Comparison of ENCODE assay signal across 21 cellular contexts in genomic region chr3:31422237-31422636, GRCh38.
A peak's percentile ranks its signal among the peaks of the same experiment; 100 is the strongest.
DNase-seq lines count a peak whose midpoint lies in the region; ATAC-seq, FAIRE-seq and TF ChIP-seq lines count a peak whose summit lies in the region.
"Had no signal": no experiment of that assay in that cellular context is flagged by ENCODE, and none has a peak within 500 bp of the region (broad histone marks: within the 10 kb centered on the region; RNA-seq: fewer than 3 reads in every experiment).

No MANE protein-coding gene starts in this region.

- DNase-seq in CMK (ENCODE audit: low read depth): peak; percentile 24
- DNase-seq in G401 (ENCODE audit: low spot score): peak; percentile 3
- peak; percentile 37 for DNase-seq in OCI-M1 (lab: John Stamatoyannopoulos, UW)
- DNase-seq in K562 (ENCODE audit: extremely low read depth in 1 of 4, low spot score in 3 of 4): peak in 1 of 4 experiments; percentile 68
- no peak for DNase-seq in stimulated activated CD4-positive, alpha-beta T cell treated with anti-CD3 and anti-CD28 coated beads, Interleukin-12 subunit alpha, Interleukin-12 subunit beta, amount 100 ng/mL, for 4 hours
- DNase-seq in activated gamma-delta T cell (lab: John Stamatoyannopoulos, UW): no peak
- DNase-seq in NCI-H446 (lab: John Stamatoyannopoulos, UW): no peak
- DNase-seq: ACHN; BE2C; C1 segment of cervical spinal cord; Caco-2; CD8-positive, alpha-beta memory T cell; GDM1; GOT3; H7; HFFc6 had no signal

- H3K4me3 ChIP-seq in K562: no peak overlapping the region

- H3K36me3 ChIP-seq in K562 (ENCODE audit: control insufficient read depth, insufficient read depth, low read length): no peaks in the 10 kb centered on the region
- H3K36me3 ChIP-seq: BE2C had no signal

- in situ Hi-C loops in G401 (cut with HindIII; ENCODE audit: low sequenced_read_pairs): no loop called here
- in situ Hi-C loops in K562 (cut with MboI): no loop called here

- no peaks in the 10 kb centered on the region for H4K20me1 ChIP-seq in K562 (replicated peaks; ENCODE audit: control insufficient read depth, insufficient read depth, low read length)

- TF ChIP-seq CTCF in K562 (IDR thresholded peaks at IDR 0.05 in 2 of 3, conservative IDR thresholded peaks at IDR 0.05 in 1 of 3; ENCODE audit: insufficient read depth in 2 of 3, low read depth in 1 of 3, low read length in 3 of 3): no peak

- H3K9me1 ChIP-seq in K562 (ENCODE audit: control insufficient read depth, insufficient read depth, low read length): no peaks in the 10 kb centered on the region

- BruUV-seq in K562 (replicated peaks; lab: Mats Ljungman, UMichigan): no TSS peak

- ATAC-seq in K562 (peak; percentile 64), GM18502 (IDR thresholded peaks at IDR 0.05; ENCODE audit: poor library complexity, unreplicated experiment) (no peak)
- ATAC-seq: HCT116, HepG2 had no signal

- TF ChIP-seq RAD21 in K562 (CRISPR knock-in tag; conservative IDR thresholded peaks at IDR 0.05 in 1 of 2, IDR thresholded peaks at IDR 0.05 in 1 of 2): no peak

- H3K4me1 ChIP-seq in K562 (replicated peaks in 1 of 2; ENCODE audit: control insufficient read depth in 2 of 2, insufficient read depth in 2 of 2, low read length in 2 of 2): peaks cover 0 to 21% of the 10 kb centered on the region in 2 experiments; a peak in 3 of 5 replicates
- H3K4me1 ChIP-seq: BE2C had no signal

- no peak overlapping the region for H3K9ac ChIP-seq in K562 (ENCODE audit: insufficient read depth in 1 of 2, low read depth in 2 of 2, low read length in 2 of 2)

- POLR2A ChIA-PET in K562 (lab: Yijun Ruan, JAX): no interaction called here

- no peak for TF ChIP-seq POLR2A in K562 (conservative IDR thresholded peaks at IDR 0.05)

- no peaks in the 10 kb centered on the region for H3K27me3 ChIP-seq in K562 (ENCODE audit: control insufficient read depth in 2 of 2, insufficient read depth in 2 of 2, low read length in 2 of 2)
- H3K27me3 ChIP-seq: BE2C had no signal

- peak overlapping the region; percentile 47 for H2AFZ ChIP-seq in K562 (ENCODE audit: low read depth, low read length)

- intact Hi-C loops in K562 (cut with micrococcal nuclease): no loop called here

- H3K4me2 ChIP-seq in K562 (ENCODE audit: insufficient read depth, low read length): peak overlapping the region; percentile 39; the same call in 1 of the 2 replicates

- H3K27ac ChIP-seq in K562 (ENCODE audit: extremely low read depth, low read depth, low read length): no peak overlapping the region

- H3K79me2 ChIP-seq in K562 (ENCODE audit: control insufficient read depth, insufficient read depth, low read length): no peaks in the 10 kb centered on the region

- peak; percentile 29; the same call in 1 of the 2 replicates for TF ChIP-seq EP300 in K562 (IDR thresholded peaks at IDR 0.05; ENCODE audit: low read length)

- 0% methylated on average over 1 of the region's 1 CpG for WGBS in K562 (ENCODE audit: insufficient coverage, low coverage, missing lambda C conversion rate)

- FAIRE-seq in K562 (lab: Jason Lieb, UNC): no peak
- FAIRE-seq: A204.1, D721Med, HepG2 had no signal

- CTCF ChIA-PET in K562 (lab: Yijun Ruan, JAX; ENCODE audit: low intra/inter-chr PET ratio): no interaction called here

- no peaks in the 10 kb centered on the region for H3K9me3 ChIP-seq in K562 (replicated peaks; ENCODE audit: control insufficient read depth, insufficient read depth, low read depth, low read length)
- H3K9me3 ChIP-seq: BE2C, Caco-2 had no signal

TF ChIP-seq in K562, 482 proteins besides CTCF, POLR2A, EP300 and RAD21 (continues in another document):
- TF ChIP-seq, protein P1, sequence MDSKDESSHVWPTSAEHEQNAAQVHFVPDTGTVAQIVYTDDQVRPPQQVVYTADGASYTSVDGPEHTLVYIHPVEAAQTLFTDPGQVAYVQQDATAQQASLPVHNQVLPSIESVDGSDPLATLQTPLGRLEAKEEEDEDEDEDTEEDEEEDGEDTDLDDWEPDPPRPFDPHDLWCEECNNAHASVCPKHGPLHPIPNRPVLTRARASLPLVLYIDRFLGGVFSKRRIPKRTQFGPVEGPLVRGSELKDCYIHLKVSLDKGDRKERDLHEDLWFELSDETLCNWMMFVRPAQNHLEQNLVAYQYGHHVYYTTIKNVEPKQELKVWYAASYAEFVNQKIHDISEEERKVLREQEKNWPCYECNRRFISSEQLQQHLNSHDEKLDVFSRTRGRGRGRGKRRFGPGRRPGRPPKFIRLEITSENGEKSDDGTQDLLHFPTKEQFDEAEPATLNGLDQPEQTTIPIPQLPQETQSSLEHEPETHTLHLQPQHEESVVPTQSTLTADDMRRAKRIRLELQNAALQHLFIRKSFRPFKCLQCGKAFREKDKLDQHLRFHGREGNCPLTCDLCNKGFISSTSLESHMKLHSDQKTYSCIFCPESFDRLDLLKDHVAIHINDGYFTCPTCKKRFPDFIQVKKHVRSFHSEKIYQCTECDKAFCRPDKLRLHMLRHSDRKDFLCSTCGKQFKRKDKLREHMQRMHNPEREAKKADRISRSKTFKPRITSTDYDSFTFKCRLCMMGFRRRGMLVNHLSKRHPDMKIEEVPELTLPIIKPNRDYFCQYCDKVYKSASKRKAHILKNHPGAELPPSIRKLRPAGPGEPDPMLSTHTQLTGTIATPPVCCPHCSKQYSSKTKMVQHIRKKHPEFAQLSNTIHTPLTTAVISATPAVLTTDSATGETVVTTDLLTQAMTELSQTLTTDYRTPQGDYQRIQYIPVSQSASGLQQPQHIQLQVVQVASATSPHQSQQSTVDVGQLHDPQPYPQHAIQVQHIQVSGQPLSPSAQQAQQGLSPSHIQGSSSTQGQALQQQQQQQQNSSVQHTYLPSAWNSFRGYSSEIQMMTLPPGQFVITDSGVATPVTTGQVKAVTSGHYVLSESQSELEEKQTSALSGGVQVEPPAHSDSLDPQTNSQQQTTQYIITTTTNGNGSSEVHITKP (IDR thresholded peaks at IDR 0.05; ENCODE audit: partially characterized antibody): no peak
- TF ChIP-seq RNF2 (IDR thresholded peaks at IDR 0.05) (no peak), ZZZ3 (IDR thresholded peaks at IDR 0.05) (no peak), NFYB (IDR thresholded peaks at IDR 0.05; ENCODE audit: extremely low read depth, insufficient read length) (no peak), CAMTA2 (CRISPR knock-in tag; conservative IDR thresholded peaks at IDR 0.05) (no peak), CBFA2T3 (IDR thresholded peaks at IDR 0.05) (peak; percentile 77), NFE2 (IDR thresholded peaks at IDR 0.05; ENCODE audit: low read depth) (no peak), MBD2 (IDR thresholded peaks at IDR 0.05; ENCODE audit: borderline replicate concordance, low read depth) (no peak), ERF (CRISPR knock-in tag; IDR thresholded peaks at IDR 0.05) (no peak), IRF9 (tag; IDR thresholded peaks at IDR 0.05) (no peak), ILF3 (IDR thresholded peaks at IDR 0.05; ENCODE audit: borderline replicate concordance) (no peak)

Comparison
In these comparisons a context has a peak if more than half of its experiments do, and no peak if none do; other contexts are left out.
1. DNase-seq: peak in CMK (single experiment), G401 (single experiment) and OCI-M1 (single experiment); none in stimulated activated CD4-positive, alpha-beta T cell treated with anti-CD3 and anti-CD28 coated beads, Interleukin-12 subunit alpha, Interleukin-12 subunit beta, amount 100 ng/mL, for 4 hours (single experiment), activated gamma-delta T cell (single experiment) and NCI-H446 (0 of 2).